ENCODE assay signal across 17 cellular contexts in the genomic region with DNA sequence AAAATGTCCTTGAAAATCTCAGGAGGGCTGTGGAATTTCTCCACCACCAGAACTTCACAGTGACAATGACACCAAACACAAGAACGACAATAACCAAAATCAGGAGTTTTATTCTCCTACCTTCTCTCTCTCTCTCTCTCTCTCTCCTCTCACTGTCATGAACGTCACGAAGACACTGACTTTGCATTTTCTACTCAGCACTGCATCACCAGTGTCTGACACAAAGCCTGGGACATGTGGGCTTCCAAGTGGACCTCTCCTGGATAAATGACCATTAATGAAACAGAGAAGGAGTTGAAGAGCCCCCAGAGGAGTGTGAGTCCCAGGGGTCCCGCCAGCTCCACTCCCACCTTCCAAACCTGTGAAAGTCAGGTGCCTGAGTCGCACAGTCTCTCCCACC. TPM values are rescaled to one million over a fixed set of nuclear protein-coding genes. Genes with fewer than 3 reads are reported as not detected.
"Had no signal": no experiment of that assay in that cellular context is flagged by ENCODE, and none has a peak within 500 bp of the region (broad histone marks: within the 10 kb centered on the region; RNA-seq: fewer than 3 reads in every experiment).

No MANE protein-coding gene starts in this region.

RNA-seq across cellular contexts. Expression of gene IGFL1, which starts 16.9 kb away (rescaled TPM):
- total RNA-seq: left colon; liver; lower lobe of right lung; mucosa of gallbladder; naive thymus-derived CD8-positive, alpha-beta T cell; neural crest cell; osteoblast; posterior vena cava; psoas muscle; sigmoid colon; spleen; subcutaneous adipose tissue; suprapubic skin; thoracic aorta; upper lobe of left lung; urinary bladder had no signal
- polyA plus RNA-seq: liver; naive thymus-derived CD8-positive, alpha-beta T cell; psoas muscle; sigmoid colon; small intestine; spleen had no signal
